In the genomic region with DNA sequence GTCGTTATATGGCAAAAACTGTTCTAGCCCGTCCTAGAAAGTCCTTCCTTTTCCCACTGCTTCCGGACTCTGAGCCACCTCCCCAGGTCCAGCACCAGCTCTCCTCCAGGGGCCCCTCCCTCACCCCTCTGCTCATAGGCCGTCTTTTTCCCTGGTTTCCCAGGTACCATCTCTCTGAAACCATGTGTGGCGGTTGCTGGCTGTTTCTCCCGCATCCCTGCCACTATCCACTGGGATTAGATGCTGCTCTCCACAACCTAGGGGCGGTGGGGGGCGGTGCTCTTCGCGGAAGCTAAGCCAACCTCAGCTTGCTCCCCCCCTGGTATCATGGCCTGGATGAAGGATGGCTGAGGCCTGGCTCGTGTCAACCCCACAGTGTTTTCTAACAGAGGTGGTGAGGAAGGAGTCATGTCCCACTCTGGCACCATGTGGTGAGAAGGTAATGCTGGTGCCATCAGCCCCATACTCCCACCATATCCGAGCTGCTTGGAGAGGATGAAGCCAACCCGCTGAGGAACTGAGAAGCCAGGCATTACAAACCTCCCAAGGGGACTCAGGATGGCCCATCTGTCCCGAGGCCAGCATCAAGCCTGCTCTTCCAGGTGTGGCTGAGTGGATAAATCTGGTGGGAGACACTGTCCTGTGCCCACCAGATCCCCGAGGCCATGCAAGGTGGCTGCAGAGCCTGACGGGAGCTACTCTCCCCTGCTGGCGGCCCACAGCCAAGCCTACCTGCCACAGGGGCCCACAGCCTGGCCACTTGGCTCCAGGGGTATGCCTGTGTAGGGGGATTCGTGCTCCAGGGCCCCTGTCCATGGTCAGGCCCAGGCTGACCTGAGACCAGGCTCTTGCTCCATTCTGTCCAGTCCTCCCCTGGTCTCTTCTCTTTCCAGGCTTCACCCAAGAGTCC, we compare ENCODE assay signal across 1 cellular context.
TF ChIP-seq lines count a peak whose summit lies in the region.

No MANE protein-coding gene starts in this region.

TF ChIP-seq in HepG2, 621 proteins besides CTCF, POLR2A, EP300 and RAD21:
- TF ChIP-seq ZIK1 (CRISPR knock-in tag; IDR thresholded peaks at IDR 0.05; ENCODE audit: borderline replicate concordance, low read depth) (no peak), FOXK1 (CRISPR knock-in tag; IDR thresholded peaks at IDR 0.05; ENCODE audit: borderline replicate concordance, low read depth) (no peak), CEBPG (CRISPR knock-in tag; IDR thresholded peaks at IDR 0.05) (no peak), SRSF1 (optimal IDR thresholded peaks at IDR 0.05; ENCODE audit: low read depth, low read length) (no peak), TP53 (CRISPR knock-in tag; conservative IDR thresholded peaks at IDR 0.05) (no peak), ZNF136 (CRISPR knock-in tag; IDR thresholded peaks at IDR 0.05; ENCODE audit: low read depth) (no peak), ZSCAN30 (CRISPR knock-in tag; IDR thresholded peaks at IDR 0.05) (no peak), EEA1 (CRISPR knock-in tag; IDR thresholded peaks at IDR 0.05; ENCODE audit: borderline replicate concordance) (no peak), ELF4 (CRISPR knock-in tag; IDR thresholded peaks at IDR 0.05; ENCODE audit: borderline replicate concordance) (no peak), RARG (CRISPR knock-in tag; IDR thresholded peaks at IDR 0.05; ENCODE audit: low read depth) (no peak)
- TF ChIP-seq, protein P1, sequence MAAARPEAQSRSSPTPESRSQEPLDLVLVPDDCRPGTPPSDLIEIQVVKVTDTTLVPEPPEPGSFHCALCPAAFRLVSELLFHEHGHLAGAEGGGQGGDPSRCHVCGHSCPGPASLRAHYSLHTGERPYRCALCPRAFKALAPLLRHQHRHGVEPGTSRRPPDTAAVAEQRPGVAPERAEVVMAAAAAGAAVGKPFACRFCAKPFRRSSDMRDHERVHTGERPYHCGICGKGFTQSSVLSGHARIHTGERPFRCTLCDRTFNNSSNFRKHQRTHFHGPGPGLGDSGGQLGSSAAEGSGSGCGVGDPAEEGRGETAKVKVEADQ (CRISPR knock-in tag; IDR thresholded peaks at IDR 0.05; ENCODE audit: borderline replicate concordance): no peak
- TF ChIP-seq, protein P2, sequence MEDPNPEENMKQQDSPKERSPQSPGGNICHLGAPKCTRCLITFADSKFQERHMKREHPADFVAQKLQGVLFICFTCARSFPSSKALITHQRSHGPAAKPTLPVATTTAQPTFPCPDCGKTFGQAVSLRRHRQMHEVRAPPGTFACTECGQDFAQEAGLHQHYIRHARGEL (CRISPR knock-in tag; IDR thresholded peaks at IDR 0.05): no peak
- TF ChIP-seq, protein P3, sequence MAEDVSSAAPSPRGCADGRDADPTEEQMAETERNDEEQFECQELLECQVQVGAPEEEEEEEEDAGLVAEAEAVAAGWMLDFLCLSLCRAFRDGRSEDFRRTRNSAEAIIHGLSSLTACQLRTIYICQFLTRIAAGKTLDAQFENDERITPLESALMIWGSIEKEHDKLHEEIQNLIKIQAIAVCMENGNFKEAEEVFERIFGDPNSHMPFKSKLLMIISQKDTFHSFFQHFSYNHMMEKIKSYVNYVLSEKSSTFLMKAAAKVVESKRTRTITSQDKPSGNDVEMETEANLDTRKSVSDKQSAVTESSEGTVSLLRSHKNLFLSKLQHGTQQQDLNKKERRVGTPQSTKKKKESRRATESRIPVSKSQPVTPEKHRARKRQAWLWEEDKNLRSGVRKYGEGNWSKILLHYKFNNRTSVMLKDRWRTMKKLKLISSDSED (CRISPR knock-in tag; IDR thresholded peaks at IDR 0.05): no peak
